ENCODE assay signal across 1 cellular context in the genomic region with DNA sequence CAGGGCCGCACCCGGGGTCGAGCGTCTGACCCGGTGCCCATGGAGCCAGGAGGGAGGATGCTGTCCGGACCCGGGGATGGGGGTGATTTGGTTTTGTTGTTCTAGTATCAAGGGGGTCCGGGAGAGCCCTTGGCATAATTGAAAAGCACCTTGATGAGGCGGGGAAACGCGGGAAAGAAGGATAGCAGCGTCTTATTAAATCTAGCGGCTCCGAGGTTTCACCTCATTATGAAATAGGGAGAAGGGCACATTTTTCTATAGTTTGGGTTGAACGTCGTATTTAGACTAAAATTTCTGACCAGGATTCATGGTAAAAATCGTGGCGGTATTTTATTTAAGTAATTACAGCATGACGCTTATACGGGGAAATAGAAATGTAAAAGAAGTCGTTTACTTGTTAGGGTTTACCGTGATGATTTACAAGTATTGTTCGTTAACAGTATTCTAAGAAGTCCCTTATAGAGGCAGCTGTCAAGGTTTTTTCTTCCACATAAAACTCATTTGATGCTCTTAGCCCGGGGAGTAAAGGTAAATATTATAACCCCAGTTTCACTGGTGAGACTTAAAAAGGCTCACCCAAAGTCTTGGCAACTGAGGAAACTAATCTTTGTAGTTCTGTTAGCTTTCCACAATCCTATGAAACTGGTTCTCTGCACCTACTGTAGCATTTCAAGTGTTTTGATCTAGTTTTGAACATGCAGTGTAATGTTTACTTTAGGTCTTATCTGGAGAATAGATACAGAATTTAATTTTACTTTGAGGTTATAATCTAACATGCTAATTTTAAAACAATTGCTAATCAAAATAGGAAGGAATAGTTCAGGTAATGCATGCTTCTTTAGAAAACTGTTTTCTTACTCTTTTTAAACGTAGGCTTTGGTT.
TF ChIP-seq lines count a peak whose summit lies in the region.

No MANE protein-coding gene starts in this region.

TF ChIP-seq in GM12878, 131 proteins besides CTCF, POLR2A, EP300 and RAD21:
- TF ChIP-seq FOS (IDR thresholded peaks at IDR 0.05; ENCODE audit: borderline replicate concordance, extremely low read depth, insufficient read length) (no peak), POLR2AphosphoS2 (IDR thresholded peaks at IDR 0.05; ENCODE audit: low read depth, low read length) (no peak), RUNX3 (IDR thresholded peaks at IDR 0.05; ENCODE audit: low read length) (0 out of 2 replicates have a peak, but pooled peaks have one; percentile 3), FOXM1 (IDR thresholded peaks at IDR 0.05; ENCODE audit: low read depth, low read length) (no peak)
- TF ChIP-seq, protein P1, sequence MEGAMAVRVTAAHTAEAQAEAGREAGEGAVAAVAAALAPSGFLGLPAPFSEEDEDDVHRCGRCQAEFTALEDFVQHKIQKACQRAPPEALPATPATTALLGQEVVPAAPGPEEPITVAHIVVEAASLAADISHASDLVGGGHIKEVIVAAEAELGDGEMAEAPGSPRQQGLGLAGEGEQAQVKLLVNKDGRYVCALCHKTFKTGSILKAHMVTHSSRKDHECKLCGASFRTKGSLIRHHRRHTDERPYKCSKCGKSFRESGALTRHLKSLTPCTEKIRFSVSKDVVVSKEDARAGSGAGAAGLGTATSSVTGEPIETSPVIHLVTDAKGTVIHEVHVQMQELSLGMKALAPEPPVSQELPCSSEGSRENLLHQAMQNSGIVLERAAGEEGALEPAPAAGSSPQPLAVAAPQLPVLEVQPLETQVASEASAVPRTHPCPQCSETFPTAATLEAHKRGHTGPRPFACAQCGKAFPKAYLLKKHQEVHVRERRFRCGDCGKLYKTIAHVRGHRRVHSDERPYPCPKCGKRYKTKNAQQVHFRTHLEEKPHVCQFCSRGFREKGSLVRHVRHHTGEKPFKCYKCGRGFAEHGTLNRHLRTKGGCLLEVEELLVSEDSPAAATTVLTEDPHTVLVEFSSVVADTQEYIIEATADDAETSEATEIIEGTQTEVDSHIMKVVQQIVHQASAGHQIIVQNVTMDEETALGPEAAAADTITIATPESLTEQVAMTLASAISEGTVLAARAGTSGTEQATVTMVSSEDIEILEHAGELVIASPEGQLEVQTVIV (IDR thresholded peaks at IDR 0.05; ENCODE audit: borderline replicate concordance, partially characterized antibody), result no peak
